8 cellular contexts compared by ENCODE assay signal in genomic region chr9:91162784-91163440, GRCh38.
DNase-seq lines count a peak whose midpoint lies in the region; ATAC-seq lines count a peak whose summit lies in the region.

No MANE protein-coding gene starts in this region.

- intact Hi-C loops in left ventricle myocardium superior (cut with micrococcal nuclease): no loop called here

- H3K9me3 Mint-ChIP-seq in activated CD8-positive, alpha-beta memory T cell treated with anti-CD3 and anti-CD28 coated beads, Interleukin-2, amount 10 ng/mL, durations not matched to agents 7 days and 5 days (ENCODE audit: low read depth): peaks cover under 1% of the 10 kb centered on the region

- peak; percentile 72 for ATAC-seq in GM19463 (IDR thresholded peaks at IDR 0.05; ENCODE audit: unreplicated experiment)
- peak; percentile 65 for ATAC-seq in HG03571 (IDR thresholded peaks at IDR 0.05; ENCODE audit: unreplicated experiment)
- peak; percentile 55 for ATAC-seq in activated CD8-positive, alpha-beta memory T cell treated with anti-CD3 and anti-CD28 coated beads, Interleukin-2, amount 10 ng/mL, durations not matched to agents 7 days and 5 days
- ATAC-seq in left ventricle myocardium superior: peak; percentile 28
- ATAC-seq in stimulated activated naive CD8-positive, alpha-beta T cell treated with anti-CD3 and anti-CD28 coated beads, Interleukin-15, Interleukin-2, amounts not matched to agents 100 U/mL and 50 U/mL, for 24 hours: peak; percentile 42

- H3K27me3 Mint-ChIP-seq in activated CD8-positive, alpha-beta memory T cell treated with anti-CD3 and anti-CD28 coated beads, Interleukin-2, amount 10 ng/mL, durations not matched to agents 7 days and 5 days: no peaks in the 10 kb centered on the region

- peaks cover 79% of the 10 kb centered on the region for H3K4me1 Mint-ChIP-seq in activated CD8-positive, alpha-beta memory T cell treated with anti-CD3 and anti-CD28 coated beads, Interleukin-2, amount 10 ng/mL, durations not matched to agents 7 days and 5 days

- CTCF ChIA-PET in activated CD8-positive, alpha-beta memory T cell treated with anti-CD3 and anti-CD28 coated beads, Interleukin-2, amount 10 ng/mL, durations not matched to agents 7 days and 5 days (lab: Charles Lee): interaction anchor here (1.1 to 5.2 kb wide), 13 partner anchors 11 to 266 kb away, joined by 3 to 55 read pairs (median 13); no protein-coding TSS in a partner anchor

- H3K36me3 Mint-ChIP-seq in activated CD8-positive, alpha-beta memory T cell treated with anti-CD3 and anti-CD28 coated beads, Interleukin-2, amount 10 ng/mL, durations not matched to agents 7 days and 5 days: peaks cover 14% of the 10 kb centered on the region

- DNase-seq in Daoy (ENCODE audit: low read depth) (peak; percentile 46), left ventricle myocardium superior (peak; percentile 60), NCI-H446 treated with DMSO at 0.1 percent for 48 hours (lab: John Stamatoyannopoulos, UW) (no peak), NCI-H2029 treated with DMSO at 0.1 percent for 48 hours (lab: John Stamatoyannopoulos, UW) (no peak)
- peak; percentile 92 for DNase-seq in activated CD8-positive, alpha-beta memory T cell treated with anti-CD3 and anti-CD28 coated beads, Interleukin-2, amount 10 ng/mL, durations not matched to agents 7 days and 5 days
- DNase-seq in stimulated activated naive CD8-positive, alpha-beta T cell treated with anti-CD3 and anti-CD28 coated beads, Interleukin-15, Interleukin-2, amounts not matched to agents 100 U/mL and 50 U/mL, for 24 hours: peak; percentile 82

- peak overlapping the region; percentile 81 for H3K4me3 Mint-ChIP-seq in activated CD8-positive, alpha-beta memory T cell treated with anti-CD3 and anti-CD28 coated beads, Interleukin-2, amount 10 ng/mL, durations not matched to agents 7 days and 5 days

- H3K27ac Mint-ChIP-seq in activated CD8-positive, alpha-beta memory T cell treated with anti-CD3 and anti-CD28 coated beads, Interleukin-2, amount 10 ng/mL, durations not matched to agents 7 days and 5 days: peak overlapping the region; percentile 95

Comparison
In these comparisons a context has a peak if more than half of its experiments do, and no peak if none do; other contexts are left out.
1. DNase-seq: peak in Daoy (single experiment), activated CD8-positive, alpha-beta memory T cell treated with anti-CD3 and anti-CD28 coated beads, Interleukin-2, amount 10 ng/mL, durations not matched to agents 7 days and 5 days (single experiment), left ventricle myocardium superior (single experiment) and stimulated activated naive CD8-positive, alpha-beta T cell treated with anti-CD3 and anti-CD28 coated beads, Interleukin-15, Interleukin-2, amounts not matched to agents 100 U/mL and 50 U/mL, for 24 hours (single experiment); none in NCI-H446 treated with DMSO at 0.1 percent for 48 hours (single experiment) and NCI-H2029 treated with DMSO at 0.1 percent for 48 hours (single experiment).
2. Peak in every context shown above with its lines, with median percentiles within 50 percentile points of each other: ATAC-seq.